Comparison of ENCODE assay signal across 32 cellular contexts in genomic region chr13:67630640-67631039, GRCh38.
"Had no signal": no experiment of that assay in that cellular context is flagged by ENCODE, and none has a peak within 500 bp of the region (broad histone marks: within the 10 kb centered on the region; RNA-seq: fewer than 3 reads in every experiment).

No MANE protein-coding gene starts in this region.

- ATAC-seq: activated T-cell treated with anti-CD3 and anti-CD28 coated beads, Interleukin-2, amount 50 U/mL, for 4 hours; activated T-helper 17 cell treated with anti-CD3 and anti-CD28 coated beads, Interleukin-2, amount 50 U/mL, for 72 hours; SK-N-SH treated with all-trans-retinoic acid at 6 μM for 48 hours; T-helper 17 cell had no signal

- H3K27me3 Mint-ChIP-seq: activated B cell treated with CpG ODN at 0.5 μM for 24 hours; activated CD4-positive, alpha-beta memory T cell treated with anti-CD3 and anti-CD28 coated beads for 36 hours; activated CD4-positive, alpha-beta T cell treated with anti-CD3 and anti-CD28 coated beads, Interleukin-2, amount 10 ng/mL, durations not matched to agents 24 days and 14 days; activated naive CD8-positive, alpha-beta T cell; activated T-helper 17 cell treated with anti-CD3 and anti-CD28 coated beads, Interleukin-2, amount 50 U/mL, for 72 hours; brain; central memory CD8-positive, alpha-beta T cell; T-helper 17 cell had no signal

- H3K27ac ChIP-seq: SJSA1 had no signal

- DNase-seq: activated B cell treated with CpG ODN at 0.5 μM for 24 hours; activated CD4-positive, alpha-beta memory T cell treated with anti-CD3 and anti-CD28 coated beads for 36 hours; activated CD4-positive, alpha-beta T cell treated with anti-CD3 and anti-CD28 coated beads for 1 hour; activated CD4-positive, alpha-beta T cell treated with anti-CD3 and anti-CD28 coated beads, Interleukin-2, amount 10 ng/mL, durations not matched to agents 24 days and 14 days; activated CD8-positive, alpha-beta memory T cell treated with anti-CD3 and anti-CD28 coated beads for 24 hours; activated gamma-delta T cell; activated naive CD4-positive, alpha-beta T cell treated with anti-CD3 and anti-CD28 coated beads for 36 hours; activated T-cell treated with anti-CD3 and anti-CD28 coated beads, Interleukin-2, amount 50 U/mL, for 4 hours; amygdala; cortex of kidney; MG63; MV-4-11; NCI-H1105 treated with DMSO at 0.1 percent for 48 hours; NCI-H1436 treated with DMSO at 0.1 percent for 48 hours; NCI-H187; NCI-H2171; NCI-H2227 treated with DMSO at 0.1 percent for 48 hours; NCI-H446 treated with DMSO at 0.1 percent for 48 hours; NCI-H524 treated with DMSO at 0.1 percent for 48 hours; NCI-H774; NK-92 treated with Interleukin-12 subunit alpha and Interleukin-12 subunit beta, amount 100 ng/mL, for 24 hours; SHP77; T-helper 17 cell; T-helper 9 cell had no signal

- H3K27me3 ChIP-seq: MG63, SJSA1 had no signal

- H3K4me3 Mint-ChIP-seq: activated B cell treated with CpG ODN at 0.5 μM for 24 hours; activated CD4-positive, alpha-beta memory T cell treated with anti-CD3 and anti-CD28 coated beads for 36 hours; activated CD4-positive, alpha-beta T cell treated with anti-CD3 and anti-CD28 coated beads, Interleukin-2, amount 10 ng/mL, durations not matched to agents 24 days and 14 days; activated naive CD4-positive, alpha-beta T cell treated with anti-CD3 and anti-CD28 coated beads for 36 hours; activated naive CD8-positive, alpha-beta T cell; activated T-cell treated with anti-CD3 and anti-CD28 coated beads, Interleukin-2, amount 50 U/mL, for 4 hours; activated T-helper 17 cell treated with anti-CD3 and anti-CD28 coated beads, Interleukin-2, amount 50 U/mL, for 72 hours; brain; central memory CD8-positive, alpha-beta T cell; T-helper 17 cell had no signal

- H3K4me1 ChIP-seq: SJSA1 had no signal

- FAIRE-seq: astrocyte, RCC 7860 had no signal

- H3K36me3 ChIP-seq: MG63, SJSA1 had no signal

- H3K4me1 Mint-ChIP-seq: activated B cell treated with CpG ODN at 0.5 μM for 24 hours; activated CD4-positive, alpha-beta T cell treated with anti-CD3 and anti-CD28 coated beads, Interleukin-2, amount 10 ng/mL, durations not matched to agents 24 days and 14 days; activated T-helper 17 cell treated with anti-CD3 and anti-CD28 coated beads, Interleukin-2, amount 50 U/mL, for 72 hours; central memory CD8-positive, alpha-beta T cell; T-helper 17 cell had no signal

- H3K9me3 ChIP-seq: MG63, SJSA1 had no signal

- H3K36me3 Mint-ChIP-seq: activated CD4-positive, alpha-beta memory T cell treated with anti-CD3 and anti-CD28 coated beads for 36 hours; activated naive CD8-positive, alpha-beta T cell; brain had no signal

- H3K27ac Mint-ChIP-seq: activated B cell treated with CpG ODN at 0.5 μM for 24 hours; activated CD4-positive, alpha-beta memory T cell treated with anti-CD3 and anti-CD28 coated beads for 36 hours; activated CD4-positive, alpha-beta T cell treated with anti-CD3 and anti-CD28 coated beads, Interleukin-2, amount 10 ng/mL, durations not matched to agents 24 days and 14 days; activated naive CD4-positive, alpha-beta T cell treated with anti-CD3 and anti-CD28 coated beads for 36 hours; activated naive CD8-positive, alpha-beta T cell; activated T-helper 17 cell treated with anti-CD3 and anti-CD28 coated beads, Interleukin-2, amount 50 U/mL, for 72 hours; brain; T-helper 17 cell had no signal

- H3K4me3 ChIP-seq: MG63, SJSA1 had no signal

- H3K9me3 Mint-ChIP-seq: activated CD4-positive, alpha-beta T cell treated with anti-CD3 and anti-CD28 coated beads, Interleukin-2, amount 10 ng/mL, durations not matched to agents 24 days and 14 days; brain had no signal
